ENCODE assay signal across 8 cellular contexts in the genomic region with DNA sequence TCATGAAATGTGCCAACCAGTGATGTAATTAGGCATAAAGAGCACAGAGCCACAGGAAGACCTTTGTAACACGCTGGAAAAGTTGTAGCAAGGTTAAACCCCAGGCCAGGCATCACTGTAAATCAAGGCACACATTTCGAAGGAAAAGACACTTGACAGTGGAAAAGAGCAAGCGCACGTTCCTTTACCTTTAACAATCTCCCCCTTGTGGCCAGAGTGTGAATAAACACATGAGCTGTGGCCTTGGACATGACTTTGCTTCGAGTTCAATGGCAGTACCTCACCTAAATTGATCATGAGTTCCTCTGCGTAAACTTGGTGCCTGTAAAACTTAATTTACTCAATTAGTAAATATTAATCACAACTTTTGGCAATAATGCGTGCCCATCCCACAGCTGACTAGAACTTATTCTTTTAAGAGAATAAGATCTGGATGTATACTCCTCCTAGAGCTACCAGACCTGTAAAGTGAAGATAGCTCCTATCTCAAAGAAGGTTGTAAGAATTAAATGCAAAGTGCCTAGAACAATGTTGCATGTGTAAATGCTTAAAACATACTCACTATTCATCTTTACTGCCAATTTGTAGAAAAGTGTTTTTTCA.
DNase-seq lines count a peak whose midpoint lies in the region; ATAC-seq and TF ChIP-seq lines count a peak whose summit lies in the region.

No MANE protein-coding gene starts in this region.

- H3K79me2 ChIP-seq in GM23338 (replicated peaks; ENCODE audit: insufficient read depth) (no peaks in the 10 kb centered on the region), KMS-11 (ENCODE audit: insufficient read depth, low read depth) (no peaks in the 10 kb centered on the region)

- TF ChIP-seq EP300 in sigmoid colon (IDR thresholded peaks at IDR 0.05), result no peak

- H3K4me2 ChIP-seq in GM23338 (no peak overlapping the region), KMS-11 (no peak overlapping the region)

- H3K4me1 ChIP-seq in GM23338 (ENCODE audit: insufficient read depth), result no peaks in the 10 kb centered on the region
- H3K4me1 ChIP-seq in KMS-11 (ENCODE audit: low read depth, poor library complexity, severe bottlenecking), result no peaks in the 10 kb centered on the region
- H3K4me1 ChIP-seq in sigmoid colon, result no peaks in the 10 kb centered on the region

- H3K9me2 ChIP-seq in GM23338 (ENCODE audit: insufficient read depth), result no peaks in the 10 kb centered on the region

- intact Hi-C loops in activated naive CD4-positive, alpha-beta T cell treated with anti-CD3 and anti-CD28 coated beads for 36 hours (cut with micrococcal nuclease), result loop anchor here (1.0 to 10.0 kb wide), 6 partner anchors 507 to 1224 kb away; no protein-coding TSS in a partner anchor
- intact Hi-C loops in left cardiac atrium (cut with DNase I) (loop anchor here in 1 of 2 donors (2.0 kb wide), 1 partner anchor 582 kb away; no protein-coding TSS in a partner anchor), sigmoid colon (cut with DNase I) (loop anchor here (2.0 kb wide), 1 partner anchor 784 kb away; no protein-coding TSS in a partner anchor)

- H3K27me3 Mint-ChIP-seq in GM23338 (ENCODE audit: insufficient read depth, low read depth, poor library complexity), result no peaks in the 10 kb centered on the region
- no peaks in the 10 kb centered on the region for H3K27me3 Mint-ChIP-seq in activated naive CD4-positive, alpha-beta T cell treated with anti-CD3 and anti-CD28 coated beads for 36 hours (ENCODE audit: low read depth)

- no peaks in the 10 kb centered on the region for H3F3A ChIP-seq in GM23338 (replicated peaks; ENCODE audit: low read depth)

- 14 to 36% methylated on average over 7 of the region's 7 CpGs for WGBS in sigmoid colon, 2 donors

- H3K9me3 ChIP-seq in sigmoid colon, result no peaks in the 10 kb centered on the region

- H3K4me3 ChIP-seq in GM12865 (ENCODE audit: low read depth, low read length) (no peak overlapping the region), GM23338 (no peak overlapping the region), KMS-11 (IDR thresholded peaks at IDR 0.05; ENCODE audit: insufficient read depth, low read depth, low read length) (no peak overlapping the region), sigmoid colon (no peak overlapping the region)

- peaks cover 5% of the 10 kb centered on the region; the same call in 2 of the 3 replicates for H3K4me1 Mint-ChIP-seq in GM23338
- H3K4me1 Mint-ChIP-seq in activated naive CD4-positive, alpha-beta T cell treated with anti-CD3 and anti-CD28 coated beads for 36 hours (ENCODE audit: low read depth), result peaks cover 2% of the 10 kb centered on the region

- CTCF ChIA-PET in activated naive CD4-positive, alpha-beta T cell treated with anti-CD3 and anti-CD28 coated beads for 36 hours (lab: Charles Lee), result interaction anchor here (0.6 to 1.6 kb wide), 15 partner anchors 9 to 783 kb away, joined by 3 to 14 read pairs (median 3); no protein-coding TSS in a partner anchor

- no peaks in the 10 kb centered on the region for H3K27me3 ChIP-seq in GM23338 (ENCODE audit: insufficient read depth)
- no peaks in the 10 kb centered on the region for H3K27me3 ChIP-seq in KMS-11 (ENCODE audit: insufficient read depth, low read depth)
- no peaks in the 10 kb centered on the region for H3K27me3 ChIP-seq in sigmoid colon

- 0 out of 3 replicates have a peak, but pooled peaks cover 2% of the 10 kb centered on the region for H3K36me3 Mint-ChIP-seq in GM23338 (ENCODE audit: low read depth)
- no peaks in the 10 kb centered on the region for H3K36me3 Mint-ChIP-seq in activated naive CD4-positive, alpha-beta T cell treated with anti-CD3 and anti-CD28 coated beads for 36 hours (ENCODE audit: low read depth)

- H2AFZ ChIP-seq in GM23338 (no peak overlapping the region), KMS-11 (ENCODE audit: low read depth) (no peak overlapping the region)

- no peak overlapping the region for H3K27ac Mint-ChIP-seq in GM23338
- H3K27ac Mint-ChIP-seq in activated naive CD4-positive, alpha-beta T cell treated with anti-CD3 and anti-CD28 coated beads for 36 hours, result no peak overlapping the region

- peak; percentile 74 for TF ChIP-seq CTCF in GM12865 (IDR thresholded peaks at IDR 0.05; ENCODE audit: insufficient read depth, low read depth, low read length, missing control alignments)
- TF ChIP-seq CTCF in GM23338 (conservative IDR thresholded peaks at IDR 0.05; ENCODE audit: low read depth in 2 of 2), result peak; percentile 79 to 85
- peak; percentile 80 for TF ChIP-seq CTCF in KMS-11 (conservative IDR thresholded peaks at IDR 0.05; ENCODE audit: low read depth, low read length)
- TF ChIP-seq CTCF in sigmoid colon (IDR thresholded peaks at IDR 0.05), result peak; percentile 13 to 72 (median 60)

- TF ChIP-seq POLR2A in sigmoid colon (IDR thresholded peaks at IDR 0.05), result no peak

- H3K36me3 ChIP-seq in GM23338 (ENCODE audit: insufficient read depth) (no peaks in the 10 kb centered on the region), KMS-11 (ENCODE audit: insufficient read depth) (no peaks in the 10 kb centered on the region), sigmoid colon (no peaks in the 10 kb centered on the region)

- no peak overlapping the region for H3K9ac ChIP-seq in KMS-11

- peak; percentile 74 for ATAC-seq in GM23338
- ATAC-seq in left cardiac atrium, result peak in 1 of 2 donors; percentile 31

- H3K27ac ChIP-seq in GM23338 (ENCODE audit: low read depth) (no peak overlapping the region), KMS-11 (no peak overlapping the region), sigmoid colon (no peak overlapping the region)

- no peaks in the 10 kb centered on the region for H3K9me3 Mint-ChIP-seq in GM23338
- no peaks in the 10 kb centered on the region for H3K9me3 Mint-ChIP-seq in activated naive CD4-positive, alpha-beta T cell treated with anti-CD3 and anti-CD28 coated beads for 36 hours

- H4K20me1 ChIP-seq in GM23338 (replicated peaks; ENCODE audit: insufficient read depth) (no peaks in the 10 kb centered on the region), KMS-11 (ENCODE audit: insufficient read depth) (no peaks in the 10 kb centered on the region)

- DNase-seq in GM12865 (ENCODE audit: low read depth), result peak; percentile 64
- peak; percentile 92 for DNase-seq in GM23338 (ENCODE audit: low spot score)
- DNase-seq in SHP77 treated with DMSO at 0.1 percent for 48 hours (lab: John Stamatoyannopoulos, UW), result peak; percentile 23
- peak; percentile 66 for DNase-seq in activated naive CD4-positive, alpha-beta T cell treated with anti-CD3 and anti-CD28 coated beads for 36 hours
- peak; percentile 48 for DNase-seq in left cardiac atrium
- no peak for DNase-seq in sigmoid colon
- DNase-seq in dedifferentiated amniotic fluid mesenchymal stem cell (ENCODE audit: extremely low spot score), result no peak

- H3K4me3 Mint-ChIP-seq in GM23338, result no peak overlapping the region
- no peak overlapping the region for H3K4me3 Mint-ChIP-seq in activated naive CD4-positive, alpha-beta T cell treated with anti-CD3 and anti-CD28 coated beads for 36 hours

TF ChIP-seq in GM23338, 12 proteins besides CTCF, POLR2A, EP300 and RAD21 (continues in another document):
- no peak for TF ChIP-seq JUNB (IDR thresholded peaks at IDR 0.05; ENCODE audit: unreplicated experiment)
- TF ChIP-seq EZH2phosphoT487 (IDR thresholded peaks at IDR 0.05; ENCODE audit: unreplicated experiment), result no peak
- TF ChIP-seq STAT1 (IDR thresholded peaks at IDR 0.05; ENCODE audit: unreplicated experiment), result no peak
- TF ChIP-seq CREB1 (CRISPR knock-in tag; IDR thresholded peaks at IDR 0.05; ENCODE audit: low read depth), result no peak
- TF ChIP-seq, protein P1, sequence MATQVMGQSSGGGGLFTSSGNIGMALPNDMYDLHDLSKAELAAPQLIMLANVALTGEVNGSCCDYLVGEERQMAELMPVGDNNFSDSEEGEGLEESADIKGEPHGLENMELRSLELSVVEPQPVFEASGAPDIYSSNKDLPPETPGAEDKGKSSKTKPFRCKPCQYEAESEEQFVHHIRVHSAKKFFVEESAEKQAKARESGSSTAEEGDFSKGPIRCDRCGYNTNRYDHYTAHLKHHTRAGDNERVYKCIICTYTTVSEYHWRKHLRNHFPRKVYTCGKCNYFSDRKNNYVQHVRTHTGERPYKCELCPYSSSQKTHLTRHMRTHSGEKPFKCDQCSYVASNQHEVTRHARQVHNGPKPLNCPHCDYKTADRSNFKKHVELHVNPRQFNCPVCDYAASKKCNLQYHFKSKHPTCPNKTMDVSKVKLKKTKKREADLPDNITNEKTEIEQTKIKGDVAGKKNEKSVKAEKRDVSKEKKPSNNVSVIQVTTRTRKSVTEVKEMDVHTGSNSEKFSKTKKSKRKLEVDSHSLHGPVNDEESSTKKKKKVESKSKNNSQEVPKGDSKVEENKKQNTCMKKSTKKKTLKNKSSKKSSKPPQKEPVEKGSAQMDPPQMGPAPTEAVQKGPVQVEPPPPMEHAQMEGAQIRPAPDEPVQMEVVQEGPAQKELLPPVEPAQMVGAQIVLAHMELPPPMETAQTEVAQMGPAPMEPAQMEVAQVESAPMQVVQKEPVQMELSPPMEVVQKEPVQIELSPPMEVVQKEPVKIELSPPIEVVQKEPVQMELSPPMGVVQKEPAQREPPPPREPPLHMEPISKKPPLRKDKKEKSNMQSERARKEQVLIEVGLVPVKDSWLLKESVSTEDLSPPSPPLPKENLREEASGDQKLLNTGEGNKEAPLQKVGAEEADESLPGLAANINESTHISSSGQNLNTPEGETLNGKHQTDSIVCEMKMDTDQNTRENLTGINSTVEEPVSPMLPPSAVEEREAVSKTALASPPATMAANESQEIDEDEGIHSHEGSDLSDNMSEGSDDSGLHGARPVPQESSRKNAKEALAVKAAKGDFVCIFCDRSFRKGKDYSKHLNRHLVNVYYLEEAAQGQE (IDR thresholded peaks at IDR 0.05; ENCODE audit: unreplicated experiment), result no peak
- no peak for TF ChIP-seq ZNF114 (CRISPR knock-in tag; IDR thresholded peaks at IDR 0.05)
- TF ChIP-seq NANOG (IDR thresholded peaks at IDR 0.05; ENCODE audit: borderline replicate concordance), result no peak

Comparison
In these comparisons a context has a peak if more than half of its experiments do, and no peak if none do; other contexts are left out.
1. DNase-seq: peak in GM12865 (single experiment), GM23338 (single experiment), SHP77 treated with DMSO at 0.1 percent for 48 hours (single experiment), activated naive CD4-positive, alpha-beta T cell treated with anti-CD3 and anti-CD28 coated beads for 36 hours (single experiment) and left cardiac atrium (single experiment); none in sigmoid colon (single experiment) and dedifferentiated amniotic fluid mesenchymal stem cell (single experiment).
2. Peak in every context shown above with its lines, with median percentiles within 50 percentile points of each other: CTCF ChIP-seq.